In genomic region chr10:31404640-31405039, GRCh38 we compare ENCODE assay signal across 16 cellular contexts.
DNase-seq lines count a peak whose midpoint lies in the region; ATAC-seq and TF ChIP-seq lines count a peak whose summit lies in the region.
"Had no signal": no experiment of that assay in that cellular context is flagged by ENCODE, and none has a peak within 500 bp of the region (broad histone marks: within the 10 kb centered on the region; RNA-seq: fewer than 3 reads in every experiment).

No MANE protein-coding gene starts in this region.

- H3K56ac ChIP-seq in IMR-90 (ENCODE audit: extremely low read depth, insufficient read depth, low read length), result no peak overlapping the region

- H3K4ac ChIP-seq in IMR-90 (ENCODE audit: low read depth, low read length), result no peak overlapping the region

- peaks cover 5% of the 10 kb centered on the region for H3K9me3 Mint-ChIP-seq in chondrocyte (ENCODE audit: low read depth)
- H3K9me3 Mint-ChIP-seq in glutamatergic neuron (ENCODE audit: unreplicated experiment), result peaks cover 10% of the 10 kb centered on the region

- no peak for TF ChIP-seq POLR2A in IMR-90 (IDR thresholded peaks at IDR 0.05; ENCODE audit: low read depth, low read length)

- POLR2A ChIA-PET in IMR-90 (lab: Charles Lee; ENCODE audit: unreplicated experiment), result no interaction called here

- H3K4me3 Mint-ChIP-seq in chondrocyte (ENCODE audit: unreplicated experiment) (no peak overlapping the region), glutamatergic neuron (ENCODE audit: unreplicated experiment) (no peak overlapping the region)
- H3K4me3 Mint-ChIP-seq: activated CD4-positive, alpha-beta T cell treated with anti-CD3 and anti-CD28 coated beads, Interleukin-2, amount 10 ng/mL, durations not matched to agents 7 days and 5 days had no signal

- peak; percentile 35 for ATAC-seq in IMR-90 (ENCODE audit: low read depth)
- ATAC-seq in GM18517 (IDR thresholded peaks at IDR 0.05; ENCODE audit: unreplicated experiment), result no peak
- no peak for ATAC-seq in GM19023 (IDR thresholded peaks at IDR 0.05; ENCODE audit: unreplicated experiment)

- no peak overlapping the region for H4K5ac ChIP-seq in IMR-90 (ENCODE audit: low read depth, low read length)

- H3K9me1 ChIP-seq in IMR-90 (ENCODE audit: insufficient read depth, low read length), result peaks cover 6% of the 10 kb centered on the region

- no peak overlapping the region for H2BK120ac ChIP-seq in IMR-90 (ENCODE audit: low read depth, low read length)

- no peak overlapping the region for H2AFZ ChIP-seq in IMR-90 (replicated peaks; ENCODE audit: low read length, poor library complexity)
- H2AFZ ChIP-seq: hepatocyte, PC-9 had no signal

- H2BK15ac ChIP-seq in IMR-90 (ENCODE audit: low read depth, low read length), result no peak overlapping the region

- intact Hi-C loops in IMR-90 (cut with micrococcal nuclease), result no loop called here

- peak overlapping the region; percentile 73 for H3K27ac Mint-ChIP-seq in chondrocyte (ENCODE audit: unreplicated experiment)
- H3K27ac Mint-ChIP-seq in glutamatergic neuron (ENCODE audit: unreplicated experiment), result no peak overlapping the region
- H3K27ac Mint-ChIP-seq: activated CD4-positive, alpha-beta T cell treated with anti-CD3 and anti-CD28 coated beads, Interleukin-2, amount 10 ng/mL, durations not matched to agents 7 days and 5 days had no signal

- H3K4me1 Mint-ChIP-seq in chondrocyte (ENCODE audit: low read depth) (peaks cover 30% of the 10 kb centered on the region), glutamatergic neuron (ENCODE audit: low read depth, unreplicated experiment) (peaks cover 11% of the 10 kb centered on the region)

- no peak overlapping the region for H2AK5ac ChIP-seq in IMR-90 (ENCODE audit: low read depth, low read length)

- DNase-seq in GF-D8 (lab: John Stamatoyannopoulos, UW), result peak; percentile 11
- DNase-seq in IMR-90, result peak; percentile 27
- no peak for DNase-seq in chondrocyte (ENCODE audit: low spot score)
- peak; percentile 2 for DNase-seq in middle frontal gyrus (ENCODE audit: extremely low spot score, low spot score)
- no peak for DNase-seq in stimulated activated CD4-positive, alpha-beta T cell treated with anti-CD3 and anti-CD28 coated beads, Interleukin-1b, Interleukin-23, amount 100 ng/mL, for 48 hours
- no peak for DNase-seq in glutamatergic neuron
- DNase-seq: activated CD4-positive, alpha-beta T cell treated with anti-CD3 and anti-CD28 coated beads, Interleukin-2, amount 10 ng/mL, durations not matched to agents 7 days and 5 days; NCI-H1092 treated with DMSO at 0.1 percent for 48 hours; NCI-H510A; nucleus accumbens; PC-9; spleen had no signal

- H4K91ac ChIP-seq in IMR-90 (ENCODE audit: insufficient read depth, low read depth, low read length), result no peak overlapping the region

- H3K36me3 ChIP-seq in IMR-90 (ENCODE audit: control insufficient read depth, insufficient read depth, low read length), result peaks cover 2% of the 10 kb centered on the region; the same call in 1 of the 2 replicates
- H3K36me3 ChIP-seq: spleen had no signal

- dilution Hi-C loops in IMR-90 (cut with HindIII; ENCODE audit: low sequenced_read_pairs, unreplicated experiment), result no loop called here

- H3K27me3 Mint-ChIP-seq in chondrocyte (ENCODE audit: low read depth) (no peaks in the 10 kb centered on the region), glutamatergic neuron (ENCODE audit: unreplicated experiment) (peaks cover 1% of the 10 kb centered on the region)
- H3K27me3 Mint-ChIP-seq: activated CD4-positive, alpha-beta T cell treated with anti-CD3 and anti-CD28 coated beads, Interleukin-2, amount 10 ng/mL, durations not matched to agents 7 days and 5 days had no signal

- H3K14ac ChIP-seq in IMR-90 (replicated peaks; ENCODE audit: low read depth, low read length), result no peak overlapping the region

- H3K27ac ChIP-seq in IMR-90 (ENCODE audit: insufficient read depth, low read length), result no peak overlapping the region
- H3K27ac ChIP-seq: hepatocyte, HL-60, PC-9, spleen had no signal

- H2BK5ac ChIP-seq in IMR-90 (ENCODE audit: low read depth, low read length, poor library complexity, severe bottlenecking), result no peak overlapping the region

- peaks cover 9 to 28% of the 10 kb centered on the region in 2 experiments; a peak in 3 of 4 replicates for H3K79me1 ChIP-seq in IMR-90 (ENCODE audit: low read depth in 1 of 2, low read length in 2 of 2)

- no peak overlapping the region for H4K8ac ChIP-seq in IMR-90 (ENCODE audit: low read depth in 2 of 2, low read length in 2 of 2)

- peaks cover 42% of the 10 kb centered on the region for H4K20me1 ChIP-seq in IMR-90 (ENCODE audit: insufficient read depth, low read length)

- H3K4me1 ChIP-seq in IMR-90 (ENCODE audit: control insufficient read depth, insufficient read depth, low read length), result peaks cover 3% of the 10 kb centered on the region; the same call in 1 of the 2 replicates

- no TSS peak for BruUV-seq in IMR-90 (replicated peaks; lab: Mats Ljungman, UMichigan)

- H3K36me3 Mint-ChIP-seq in chondrocyte (ENCODE audit: low read depth), result peaks cover 4% of the 10 kb centered on the region
- peaks cover 3% of the 10 kb centered on the region for H3K36me3 Mint-ChIP-seq in glutamatergic neuron (ENCODE audit: unreplicated experiment)

- in situ Hi-C loops in IMR-90 (cut with MboI; ENCODE audit: low sequenced_read_pairs), result no loop called here

- H3K18ac ChIP-seq in IMR-90 (ENCODE audit: low read depth, low read length), result no peak overlapping the region

- no peaks in the 10 kb centered on the region for H3K27me3 ChIP-seq in IMR-90 (ENCODE audit: control insufficient read depth, insufficient read depth, low read length)
- H3K27me3 ChIP-seq: hepatocyte, spleen had no signal

- no peak overlapping the region for H3K4me3 ChIP-seq in IMR-90 (ENCODE audit: insufficient read depth, low read depth, low read length)
- H3K4me3 ChIP-seq: hepatocyte, PC-9, spleen had no signal

- no peaks in the 10 kb centered on the region for H3K9me3 ChIP-seq in IMR-90 (ENCODE audit: control insufficient read depth, insufficient read depth, low read length)

- H2AK9ac ChIP-seq in IMR-90 (replicated peaks; ENCODE audit: low read depth, low read length, poor library complexity), result no peak overlapping the region

- H2BK20ac ChIP-seq in IMR-90 (ENCODE audit: low read depth, low read length), result no peak overlapping the region

- no peak for TF ChIP-seq RAD21 in IMR-90 (IDR thresholded peaks at IDR 0.05; ENCODE audit: low read length)

- H3K23ac ChIP-seq in IMR-90 (ENCODE audit: low read depth, low read length), result no peak overlapping the region

- no peak overlapping the region for H3K9ac ChIP-seq in IMR-90 (ENCODE audit: low read depth, low read length)

- CTCF ChIA-PET in IMR-90 (lab: Yijun Ruan, JAX), result no interaction called here

- H3K4me2 ChIP-seq in IMR-90 (ENCODE audit: low read depth, low read length), result no peak overlapping the region
- H3K4me2 ChIP-seq: hepatocyte, PC-9 had no signal

- TF ChIP-seq CTCF in IMR-90 (conservative IDR thresholded peaks at IDR 0.05; ENCODE audit: low read depth, low read length), result no peak
- no peak for TF ChIP-seq CTCF in chondrocyte (IDR thresholded peaks at IDR 0.05)
- no peak for TF ChIP-seq CTCF in glutamatergic neuron (IDR thresholded peaks at IDR 0.05; ENCODE audit: partially characterized antibody, unreplicated experiment)

TF ChIP-seq in IMR-90, 13 proteins besides CTCF, POLR2A, EP300 and RAD21:
- TF ChIP-seq CEBPB (IDR thresholded peaks at IDR 0.05; ENCODE audit: low read depth, low read length) (no peak), MAFK (IDR thresholded peaks at IDR 0.05; ENCODE audit: low read depth, low read length) (no peak), CHD1 (IDR thresholded peaks at IDR 0.05; ENCODE audit: low read depth, low read length) (no peak)

Comparison
In these comparisons a context has a peak if more than half of its experiments do, and no peak if none do; other contexts are left out.
1. DNase-seq: peak in GF-D8 (single experiment), IMR-90 (single experiment) and middle frontal gyrus (single experiment); none in chondrocyte (single experiment), stimulated activated CD4-positive, alpha-beta T cell treated with anti-CD3 and anti-CD28 coated beads, Interleukin-1b, Interleukin-23, amount 100 ng/mL, for 48 hours (single experiment) and glutamatergic neuron (single experiment).